Comparison of ENCODE assay signal across 13 cellular contexts in genomic region chr7:35849158-35849831, GRCh38. TPM values are rescaled to one million over a fixed set of nuclear protein-coding genes. Genes with fewer than 3 reads are reported as not detected.
A peak's percentile ranks its signal among the peaks of the same experiment; 100 is the strongest.
DNase-seq lines count a peak whose midpoint lies in the region; ATAC-seq, FAIRE-seq and TF ChIP-seq lines count a peak whose summit lies in the region.
"Had no signal": no experiment of that assay in that cellular context is flagged by ENCODE, and none has a peak within 500 bp of the region (broad histone marks: within the 10 kb centered on the region; RNA-seq: fewer than 3 reads in every experiment).

No MANE protein-coding gene starts in this region.

- POLR2A ChIA-PET in CD4-positive, alpha-beta T cell (lab: Charles Lee) = no interaction called here

- no peak for ATAC-seq in CD4-positive, alpha-beta T cell (ENCODE audit: poor library complexity)
- ATAC-seq in central memory CD8-positive, alpha-beta T cell (replicated peaks; ENCODE audit: extremely low read depth, poor library complexity, severe bottlenecking) = no peak
- ATAC-seq in naive B cell (ENCODE audit: low read depth in 2 of 2) = no peak
- no peak for ATAC-seq in HG02885 (IDR thresholded peaks at IDR 0.05; ENCODE audit: poor library complexity, unreplicated experiment)

- no peak for FAIRE-seq in RCC 7860 (lab: Jason Lieb, UNC)
- FAIRE-seq: keratinocyte had no signal

- H3K27me3 ChIP-seq in CD4-positive, alpha-beta T cell (ENCODE audit: control insufficient read depth, insufficient read depth, low read length) = no peaks in the 10 kb centered on the region
- H3K27me3 ChIP-seq in Loucy (ENCODE audit: insufficient read depth, low read length, poor library complexity, severe bottlenecking) = no peaks in the 10 kb centered on the region

- no peak overlapping the region for H2AFZ ChIP-seq in Loucy (ENCODE audit: low read length)

- peaks cover 96% of the 10 kb centered on the region for H3K79me2 ChIP-seq in Loucy (ENCODE audit: insufficient read depth, low read length)

- H3K4me3 Mint-ChIP-seq in CD4-positive, alpha-beta T cell = no peak overlapping the region
- no peak overlapping the region for H3K4me3 Mint-ChIP-seq in central memory CD8-positive, alpha-beta T cell
- no peak overlapping the region for H3K4me3 Mint-ChIP-seq in naive B cell

- peaks cover 76% of the 10 kb centered on the region for H3K4me1 Mint-ChIP-seq in CD4-positive, alpha-beta T cell (ENCODE audit: low read depth)
- peaks cover 46% of the 10 kb centered on the region for H3K4me1 Mint-ChIP-seq in central memory CD8-positive, alpha-beta T cell
- H3K4me1 Mint-ChIP-seq in naive B cell = peaks cover 25 to 58% (median 38%) of the 10 kb centered on the region in 3 donors

- no peaks in the 10 kb centered on the region for H3K4me1 ChIP-seq in Loucy (ENCODE audit: insufficient read depth, low read length, poor library complexity, severe bottlenecking)

- H3K27me3 Mint-ChIP-seq in CD4-positive, alpha-beta T cell = no peaks in the 10 kb centered on the region
- H3K27me3 Mint-ChIP-seq in central memory CD8-positive, alpha-beta T cell = no peaks in the 10 kb centered on the region
- H3K27me3 Mint-ChIP-seq in naive B cell = no peaks in the 10 kb centered on the region

- no peak overlapping the region for H3K9ac ChIP-seq in Loucy (ENCODE audit: low read depth, low read length, poor library complexity, severe bottlenecking)

- peaks cover 66% of the 10 kb centered on the region; the same call in 1 of the 2 replicates for H3K36me3 ChIP-seq in Loucy (ENCODE audit: insufficient read depth, low read length)

- intact Hi-C loops in CD4-positive, alpha-beta T cell (cut with DNase I, micrococcal nuclease) = no loop called here

- peak overlapping the region; percentile 36 for H3K27ac Mint-ChIP-seq in CD4-positive, alpha-beta T cell
- peak overlapping the region; percentile 55 for H3K27ac Mint-ChIP-seq in central memory CD8-positive, alpha-beta T cell (ENCODE audit: low read depth)
- peak overlapping the region in 5 of 6 donors; percentile 2 to 77 (median 40) for H3K27ac Mint-ChIP-seq in naive B cell

- no peak for DNase-seq in CD4-positive, alpha-beta T cell
- DNase-seq in central memory CD8-positive, alpha-beta T cell (ENCODE audit: low spot score in 2 of 2) = no peak
- DNase-seq in naive B cell (no peak), NOMO-1 (lab: John Stamatoyannopoulos, UW; ENCODE audit: unreplicated experiment in 2 of 2) (no peak), RCC 7860 (ENCODE audit: low spot score) (no peak)
- no peak for DNase-seq in activated CD8-positive, alpha-beta memory T cell treated with anti-CD3 and anti-CD28 coated beads for 24 hours
- DNase-seq: activated CD4-positive, alpha-beta T cell treated with anti-CD3 and anti-CD28 coated beads, Interleukin-2, amount 50 U/mL, for 48 hours; activated gamma-delta T cell; KBM-7; T1000 had no signal

- no peaks in the 10 kb centered on the region for H3K9me2 ChIP-seq in Loucy (replicated peaks; ENCODE audit: low read depth, low read length)

- H3K27ac ChIP-seq in CD4-positive, alpha-beta T cell (ENCODE audit: low read depth, low read length) = no peak overlapping the region

- no peaks in the 10 kb centered on the region for H3K9me3 Mint-ChIP-seq in CD4-positive, alpha-beta T cell
- no peaks in the 10 kb centered on the region for H3K9me3 Mint-ChIP-seq in central memory CD8-positive, alpha-beta T cell
- no peaks in the 10 kb centered on the region for H3K9me3 Mint-ChIP-seq in naive B cell

- peaks cover 76% of the 10 kb centered on the region for H4K20me1 ChIP-seq in Loucy (ENCODE audit: insufficient read depth, low read length, poor library complexity, severe bottlenecking)

- no peaks in the 10 kb centered on the region for H3F3A ChIP-seq in Loucy (ENCODE audit: low read depth)

- no peak overlapping the region for H3K4me3 ChIP-seq in Loucy (ENCODE audit: low read length, poor library complexity, severe bottlenecking)

- H3K36me3 Mint-ChIP-seq in CD4-positive, alpha-beta T cell (ENCODE audit: low read depth) = peaks cover 81% of the 10 kb centered on the region
- peaks cover 24% of the 10 kb centered on the region for H3K36me3 Mint-ChIP-seq in central memory CD8-positive, alpha-beta T cell (ENCODE audit: insufficient read depth)
- H3K36me3 Mint-ChIP-seq in naive B cell = peaks cover 7 to 9% of the 10 kb centered on the region in 2 donors

- no peak overlapping the region for H3K4me2 ChIP-seq in Loucy (ENCODE audit: low read depth, low read length, poor library complexity, severe bottlenecking)

- CTCF ChIA-PET in CD4-positive, alpha-beta T cell (lab: Charles Lee) = interaction anchor here (1.3 kb wide), 1 partner anchor 139 kb away, joined by 3 read pairs; no protein-coding TSS in a partner anchor

- no peak for TF ChIP-seq CTCF in CD4-positive, alpha-beta T cell (IDR thresholded peaks at IDR 0.05)
- peak; percentile 41; the same call in 1 of the 2 replicates for TF ChIP-seq CTCF in Loucy (conservative IDR thresholded peaks at IDR 0.05; ENCODE audit: low read length)

- no peaks in the 10 kb centered on the region for H3K9me3 ChIP-seq in CD4-positive, alpha-beta T cell (ENCODE audit: control insufficient read depth, low read length)
- no peaks in the 10 kb centered on the region for H3K9me3 ChIP-seq in Loucy (ENCODE audit: insufficient read depth, low read depth, low read length)

RNA-seq across cellular contexts. Expression of gene SEPTIN7, which starts 48.4 kb away (rescaled TPM):
- 100 to 1,000 TPM; 185 to 186 TPM for total RNA-seq in CD4-positive, alpha-beta T cell
- polyA plus RNA-seq in naive B cell (ENCODE audit: low read depth in 6 of 6) = 100 to 1,000 TPM; 761 to 980 (median 821) TPM
